In the genomic region with DNA sequence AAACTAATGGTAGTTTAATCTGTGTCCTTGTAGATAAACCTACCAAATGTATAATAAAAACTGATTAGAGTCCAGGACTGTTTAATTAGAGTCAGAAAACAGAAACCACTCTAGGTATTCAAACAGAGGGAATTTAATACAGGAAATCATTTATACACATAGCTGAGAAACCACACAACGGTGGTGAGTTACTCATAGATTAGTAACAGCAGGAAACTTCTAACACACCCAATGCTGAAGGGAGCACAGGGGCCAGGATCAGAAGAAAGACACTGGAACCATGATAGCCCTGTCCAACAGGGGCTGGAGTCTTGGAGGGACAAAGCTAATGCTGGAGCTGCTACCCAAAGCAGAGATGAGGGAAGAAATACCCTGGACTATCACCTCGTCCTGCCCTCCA, we compare ENCODE assay signal across 22 cellular contexts.
DNase-seq lines count a peak whose midpoint lies in the region; ATAC-seq and TF ChIP-seq lines count a peak whose summit lies in the region.
"Had no signal": no experiment of that assay in that cellular context is flagged by ENCODE, and none has a peak within 500 bp of the region (broad histone marks: within the 10 kb centered on the region; RNA-seq: fewer than 3 reads in every experiment).

No MANE protein-coding gene starts in this region.

- no peak overlapping the region for H2AFZ ChIP-seq in Karpas-422 (ENCODE audit: low read length)
- H2AFZ ChIP-seq: hepatocyte had no signal

- POLR2A ChIA-PET in activated CD4-positive, alpha-beta T cell treated with anti-CD3 and anti-CD28 coated beads for 36 hours (lab: Charles Lee), result no interaction called here

- no peaks in the 10 kb centered on the region for H3K9me2 ChIP-seq in Karpas-422 (replicated peaks; ENCODE audit: insufficient read depth, low read length)

- H3K27me3 ChIP-seq in Karpas-422 (ENCODE audit: low read length), result no peaks in the 10 kb centered on the region
- H3K27me3 ChIP-seq: adrenal gland, hepatocyte, uterus had no signal

- H3K36me3 Mint-ChIP-seq in activated CD4-positive, alpha-beta T cell treated with anti-CD3 and anti-CD28 coated beads for 36 hours (ENCODE audit: low read depth), result no peaks in the 10 kb centered on the region

- H3K9me3 ChIP-seq in Karpas-422 (ENCODE audit: low read length), result no peaks in the 10 kb centered on the region
- H3K9me3 ChIP-seq: adrenal gland, left ventricle myocardium inferior, uterus had no signal

- no peak overlapping the region for H3K4me3 ChIP-seq in astrocyte of the spinal cord (ENCODE audit: low read depth, low read length)
- no peak overlapping the region for H3K4me3 ChIP-seq in Karpas-422 (ENCODE audit: low read length)
- H3K4me3 ChIP-seq: adrenal gland, hepatocyte, left ventricle myocardium inferior, uterus had no signal

- H3K27me3 Mint-ChIP-seq in activated CD4-positive, alpha-beta T cell treated with anti-CD3 and anti-CD28 coated beads for 36 hours, result no peaks in the 10 kb centered on the region

- H3K9me3 Mint-ChIP-seq in activated CD4-positive, alpha-beta T cell treated with anti-CD3 and anti-CD28 coated beads for 36 hours (ENCODE audit: low read depth), result peaks cover 6% of the 10 kb centered on the region

- H3K4me1 Mint-ChIP-seq in activated CD4-positive, alpha-beta T cell treated with anti-CD3 and anti-CD28 coated beads for 36 hours, result no peaks in the 10 kb centered on the region
- H3K4me1 Mint-ChIP-seq: nephron had no signal

- H3K4me2 ChIP-seq in Karpas-422 (ENCODE audit: low read depth, low read length, poor library complexity, severe bottlenecking), result no peak overlapping the region
- H3K4me2 ChIP-seq: hepatocyte had no signal

- no peak for ATAC-seq in left ventricle myocardium superior
- ATAC-seq in activated CD4-positive, alpha-beta T cell treated with anti-CD3 and anti-CD28 coated beads for 36 hours, result no peak
- ATAC-seq: right cardiac atrium had no signal

- no peak overlapping the region for H3K4me3 Mint-ChIP-seq in activated CD4-positive, alpha-beta T cell treated with anti-CD3 and anti-CD28 coated beads for 36 hours
- H3K4me3 Mint-ChIP-seq: nephron had no signal

- TF ChIP-seq CTCF in astrocyte of the spinal cord (IDR thresholded peaks at IDR 0.05; ENCODE audit: low read depth, low read length), result no peak

- in situ Hi-C loops in astrocyte of the spinal cord (cut with HindIII; ENCODE audit: low sequenced_read_pairs), result no loop called here

- H3K9ac ChIP-seq in Karpas-422 (ENCODE audit: low read length), result no peak overlapping the region

- no peaks in the 10 kb centered on the region for H4K20me1 ChIP-seq in Karpas-422 (ENCODE audit: insufficient read depth, low read depth, low read length)

- intact Hi-C loops in left ventricle myocardium superior (cut with micrococcal nuclease), result no loop called here
- intact Hi-C loops in activated CD4-positive, alpha-beta T cell treated with anti-CD3 and anti-CD28 coated beads for 36 hours (cut with DNase I, micrococcal nuclease), result no loop called here

- CTCF ChIA-PET in activated CD4-positive, alpha-beta T cell treated with anti-CD3 and anti-CD28 coated beads for 36 hours (lab: Charles Lee), result no interaction called here

- DNase-seq in AG20443 (ENCODE audit: low spot score), result peak; percentile 83
- peak; percentile 90 for DNase-seq in LHCN-M2 (ENCODE audit: low read depth)
- peak; percentile 84 for DNase-seq in astrocyte of the spinal cord (ENCODE audit: low read depth, low spot score)
- peak; percentile 83 for DNase-seq in iris pigment epithelial cell (ENCODE audit: low read depth)
- no peak for DNase-seq in left ventricle myocardium superior
- DNase-seq in DMS 273 (lab: John Stamatoyannopoulos, UW; ENCODE audit: unreplicated experiment), result no peak
- no peak for DNase-seq in activated CD4-positive, alpha-beta T cell treated with anti-CD3 and anti-CD28 coated beads for 36 hours
- DNase-seq in Karpas-422, result no peak
- DNase-seq: activated CD4-positive, CD25-positive, alpha-beta regulatory T cell treated with anti-CD3 and anti-CD28 coated beads, Interleukin-2, amount 50 U/mL, for 72 hours; activated T-cell treated with anti-CD3 and anti-CD28 coated beads, Interleukin-2, amount 50 U/mL, for 1 hour; adrenal gland; effector CD8-positive, alpha-beta T cell; left ventricle myocardium inferior; MM.1S; right cardiac atrium; stimulated activated CD4-positive, alpha-beta T cell treated with anti-CD3 and anti-CD28 coated beads, Interleukin-4, amount 100 ng/mL, for 24 hours; stimulated activated naive CD4-positive, alpha-beta T cell; uterus had no signal

- no peaks in the 10 kb centered on the region for H3K4me1 ChIP-seq in Karpas-422 (ENCODE audit: low read length)
- H3K4me1 ChIP-seq: adrenal gland, left ventricle myocardium inferior, uterus had no signal

- no peak overlapping the region for H3K27ac Mint-ChIP-seq in activated CD4-positive, alpha-beta T cell treated with anti-CD3 and anti-CD28 coated beads for 36 hours
- H3K27ac Mint-ChIP-seq: nephron had no signal

- no peak overlapping the region for H3K27ac ChIP-seq in Karpas-422 (ENCODE audit: low read length)
- H3K27ac ChIP-seq: adrenal gland, C4-2B, hepatocyte, HL-60, left ventricle myocardium inferior, uterus had no signal

- H3K36me3 ChIP-seq in Karpas-422 (ENCODE audit: insufficient read depth, low read length), result no peaks in the 10 kb centered on the region
- H3K36me3 ChIP-seq: adrenal gland, left ventricle myocardium inferior, uterus had no signal

- no peaks in the 10 kb centered on the region for H3K79me2 ChIP-seq in Karpas-422 (ENCODE audit: low read length)
- H3K79me2 ChIP-seq: hepatocyte had no signal

Comparison
In these comparisons a context has a peak if more than half of its experiments do, and no peak if none do; other contexts are left out.
1. DNase-seq: peak in AG20443 (single experiment), LHCN-M2 (single experiment), astrocyte of the spinal cord (single experiment) and iris pigment epithelial cell (single experiment); none in left ventricle myocardium superior (single experiment), DMS 273 (single experiment), activated CD4-positive, alpha-beta T cell treated with anti-CD3 and anti-CD28 coated beads for 36 hours (single experiment) and Karpas-422 (single experiment).